Comparison of ENCODE assay signal across 8 cellular contexts in the genomic region with DNA sequence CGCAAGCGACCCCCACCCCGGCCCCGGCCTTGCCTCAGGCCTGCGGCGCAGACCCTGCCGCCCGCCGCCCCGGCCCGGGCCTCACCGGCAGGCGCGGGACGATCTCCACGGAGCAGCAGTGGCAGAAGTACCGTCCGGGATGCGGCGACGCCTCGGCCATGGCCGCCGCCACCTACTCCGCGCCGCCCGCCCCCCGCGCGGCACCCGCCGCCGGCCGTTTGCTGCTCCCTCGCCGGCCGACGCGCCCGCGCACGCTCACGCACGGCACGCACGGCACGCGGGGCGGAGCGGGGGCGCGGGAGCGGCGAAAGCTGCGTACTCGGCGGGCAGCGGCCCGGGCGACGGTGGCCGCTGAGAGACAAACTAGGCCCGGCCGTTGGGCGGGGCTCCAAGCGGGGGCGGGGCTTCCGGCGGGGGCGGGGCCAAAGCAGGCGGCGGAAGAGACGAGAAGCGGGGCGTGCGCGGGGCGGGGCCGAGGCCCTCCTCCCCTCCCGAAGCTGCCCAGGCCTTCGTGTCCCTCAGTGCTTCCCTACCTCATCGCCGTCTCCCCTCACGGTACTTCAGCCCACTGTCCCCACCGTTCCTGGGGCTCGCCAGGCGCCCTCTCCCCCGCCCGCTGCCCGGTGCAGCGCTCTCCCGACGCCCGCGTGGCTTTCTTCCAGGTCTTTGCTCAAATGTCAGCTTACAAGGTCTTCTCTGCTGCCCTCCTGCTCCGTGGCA. TPM values are rescaled to one million over a fixed set of nuclear protein-coding genes. Genes with fewer than 3 reads are reported as not detected.
A peak's percentile ranks its signal among the peaks of the same experiment; 100 is the strongest.
DNase-seq lines count a peak whose midpoint lies in the region; ATAC-seq and TF ChIP-seq lines count a peak whose summit lies in the region.

A gene (minus strand): TSS at position 253 of the 720 bp plus-strand sequence. CDS start 93 bp downstream, at position 160.

- H3K9ac ChIP-seq in OCI-LY3 (ENCODE audit: low read length) = peak within 1 kb of the TSS; percentile 98

- peak within 1 kb of the TSS; percentile 96 to 100 (median 100) for H3K27ac Mint-ChIP-seq in CD8-positive, alpha-beta memory T cell

- no peaks in the 10 kb centered on the region for H3K9me3 ChIP-seq in CD8-positive, alpha-beta memory T cell (ENCODE audit: low read length)
- H3K9me3 ChIP-seq in OCI-LY3 (ENCODE audit: insufficient read depth, low read length) = no peaks in the 10 kb centered on the region

- H3K4me3 Mint-ChIP-seq in CD8-positive, alpha-beta memory T cell = peak within 1 kb of the TSS; percentile 98 to 99 (median 98)

- H3K4me1 ChIP-seq in CD8-positive, alpha-beta memory T cell (ENCODE audit: insufficient read depth, low read length) = peaks cover 39% of the 10 kb centered on the region
- peaks cover 30% of the 10 kb centered on the region for H3K4me1 ChIP-seq in OCI-LY3 (ENCODE audit: low read length)

- peaks cover 53% of the 10 kb centered on the region for H3K79me2 ChIP-seq in OCI-LY3 (ENCODE audit: low read length)

- H3K36me3 Mint-ChIP-seq in CD8-positive, alpha-beta memory T cell = peaks cover 0 to 27% (median 0%) of the 10 kb centered on the region in 3 donors

- H2AFZ ChIP-seq in OCI-LY3 (ENCODE audit: low read depth, low read length) = no peak within 1 kb of the TSS

- peaks cover 19 to 49% (median 26%) of the 10 kb centered on the region in 3 donors for H3K4me1 Mint-ChIP-seq in CD8-positive, alpha-beta memory T cell

- peak within 1 kb of the TSS; percentile 96 for H3K4me2 ChIP-seq in OCI-LY3 (ENCODE audit: low read length)

- H3K27ac ChIP-seq in CD8-positive, alpha-beta memory T cell (ENCODE audit: low read depth, low read length) = peak within 1 kb of the TSS; percentile 91
- peak within 1 kb of the TSS; percentile 61 for H3K27ac ChIP-seq in OCI-LY3 (ENCODE audit: low read length)

- H3K4me3 ChIP-seq in CD8-positive, alpha-beta memory T cell (ENCODE audit: low read length) = peak within 1 kb of the TSS; percentile 84
- peak within 1 kb of the TSS; percentile 92 for H3K4me3 ChIP-seq in OCI-LY3 (ENCODE audit: low read length)

- H4K20me1 ChIP-seq in OCI-LY3 (ENCODE audit: insufficient read depth, low read length) = peaks cover 38% of the 10 kb centered on the region

- peak; percentile 61 for ATAC-seq in GM21381 (IDR thresholded peaks at IDR 0.05; ENCODE audit: unreplicated experiment)

- H3K9me3 Mint-ChIP-seq in CD8-positive, alpha-beta memory T cell = no peaks in the 10 kb centered on the region

- no peaks in the 10 kb centered on the region for H3K27me3 ChIP-seq in CD8-positive, alpha-beta memory T cell (ENCODE audit: insufficient read depth, low read length, poor library complexity, severe bottlenecking)
- no peaks in the 10 kb centered on the region for H3K27me3 ChIP-seq in OCI-LY3 (ENCODE audit: low read depth, low read length)

- no peaks in the 10 kb centered on the region for H3K36me3 ChIP-seq in CD8-positive, alpha-beta memory T cell (ENCODE audit: insufficient read depth, low read length)
- peaks cover 6% of the 10 kb centered on the region for H3K36me3 ChIP-seq in OCI-LY3 (replicated peaks; ENCODE audit: low read depth, low read length)

- peak; percentile 87 to 94 (median 88) for DNase-seq in CD8-positive, alpha-beta memory T cell
- DNase-seq in HuH-7.5 (ENCODE audit: low spot score) (peak; percentile 98), activated T-cell treated with anti-CD3 and anti-CD28 coated beads for 1 hour (ENCODE audit: low read depth) (peak; percentile 97), epidermal melanocyte (ENCODE audit: insufficient read length, low spot score) (peak; percentile 99), middle frontal gyrus (ENCODE audit: extremely low spot score, low spot score) (peak; percentile 73)
- DNase-seq in stimulated activated CD8-positive, alpha-beta memory T cell treated with anti-CD3 and anti-CD28 coated beads, Interleukin-2, amount 100 ng/mL, for 1 hour (ENCODE audit: low read depth in 2 of 2) = peak; percentile 94 to 95

- CTCF ChIA-PET in CD8-positive, alpha-beta memory T cell (lab: Charles Lee) = interaction anchor here (1.0 to 2.2 kb wide), 4 partner anchors 17 to 77 kb away, joined by 3 to 8 read pairs (median 3); no protein-coding TSS in a partner anchor

- POLR2A ChIA-PET in CD8-positive, alpha-beta memory T cell (lab: Charles Lee) = interaction anchor here (0.7 to 1.0 kb wide), 6 partner anchors 14 to 157 kb away, joined by 3 to 6 read pairs (median 4); a partner anchor contains a TSS

- H3K27me3 Mint-ChIP-seq in CD8-positive, alpha-beta memory T cell = peaks cover 0 to 3% of the 10 kb centered on the region in 2 donors

- no peak for TF ChIP-seq CTCF in OCI-LY3 (IDR thresholded peaks at IDR 0.05; ENCODE audit: low read depth, low read length)

RNA-seq across cellular contexts. Expression of the gene that starts here (rescaled TPM):
- 10 to 100 TPM; 89.6 to 95.5 TPM for total RNA-seq in CD8-positive, alpha-beta memory T cell
- polyA plus RNA-seq in CD8-positive, alpha-beta memory T cell = 100.0 TPM

Comparison
In these comparisons a context has a peak if more than half of its experiments do, and no peak if none do; other contexts are left out.
1. Peak in every context shown above with its lines: DNase-seq, ATAC-seq, H3K4me3 ChIP-seq and H3K27ac ChIP-seq.